10 cellular contexts compared by ENCODE assay signal in the genomic region with DNA sequence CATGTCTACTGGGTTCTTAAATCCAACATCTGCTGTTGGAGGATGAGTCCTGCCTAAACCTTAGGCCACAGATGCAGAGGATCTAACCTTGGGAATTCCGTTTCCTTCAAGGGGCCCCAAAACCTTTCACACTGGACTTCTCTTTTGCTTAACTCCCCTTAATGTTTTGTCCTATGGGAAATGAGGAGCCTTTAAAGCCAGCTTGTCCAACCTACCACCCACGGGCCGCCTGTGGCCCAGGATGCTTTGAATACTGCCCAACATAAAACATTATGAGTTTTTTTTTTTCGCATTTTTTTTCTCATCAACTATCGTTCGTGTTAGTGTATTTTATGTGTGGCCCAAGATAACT.
DNase-seq lines count a peak whose midpoint lies in the region; ATAC-seq and TF ChIP-seq lines count a peak whose summit lies in the region.
"Had no signal": no experiment of that assay in that cellular context is flagged by ENCODE, and none has a peak within 500 bp of the region (broad histone marks: within the 10 kb centered on the region; RNA-seq: fewer than 3 reads in every experiment).

No MANE protein-coding gene starts in this region.

- intact Hi-C loops in stomach (cut with DNase I; ENCODE audit: low total_unique reads), result no loop called here

- H3K4me3 Mint-ChIP-seq in activated CD4-positive, alpha-beta T cell treated with anti-CD3 and anti-CD28 coated beads, Interleukin-2, amount 10 ng/mL, durations not matched to agents 7 days and 5 days, result no peak overlapping the region

- H3K4me2 ChIP-seq in fibroblast of lung (ENCODE audit: extremely low read depth, insufficient read depth, low read length), result no peak overlapping the region

- no peak for TF ChIP-seq CTCF in fibroblast of lung (conservative IDR thresholded peaks at IDR 0.05 in 1 of 2, IDR thresholded peaks at IDR 0.05 in 1 of 2; ENCODE audit: low read depth in 1 of 2, low read length in 2 of 2)
- no peak for TF ChIP-seq CTCF in stomach (IDR thresholded peaks at IDR 0.05)

- no peaks in the 10 kb centered on the region for H3K9me3 Mint-ChIP-seq in activated CD4-positive, alpha-beta T cell treated with anti-CD3 and anti-CD28 coated beads, Interleukin-2, amount 10 ng/mL, durations not matched to agents 7 days and 5 days

- H3K27me3 ChIP-seq in SJSA1 (replicated peaks), result no peaks in the 10 kb centered on the region
- no peaks in the 10 kb centered on the region for H3K27me3 ChIP-seq in fibroblast of lung (ENCODE audit: control insufficient read depth, insufficient read depth, low read length)
- no peaks in the 10 kb centered on the region for H3K27me3 ChIP-seq in stomach
- H3K27me3 ChIP-seq: left lung had no signal

- no peak for ATAC-seq in HG02970 (IDR thresholded peaks at IDR 0.05; ENCODE audit: low FRiP score, unreplicated experiment)
- ATAC-seq in GM18520 (IDR thresholded peaks at IDR 0.05; ENCODE audit: unreplicated experiment), result no peak

- H3K9ac ChIP-seq in fibroblast of lung (ENCODE audit: insufficient read depth, low read length), result no peak overlapping the region

- POLR2A ChIA-PET in activated CD4-positive, alpha-beta T cell treated with anti-CD3 and anti-CD28 coated beads, Interleukin-2, amount 10 ng/mL, durations not matched to agents 7 days and 5 days (lab: Charles Lee), result no interaction called here

- CTCF ChIA-PET in activated CD4-positive, alpha-beta T cell treated with anti-CD3 and anti-CD28 coated beads, Interleukin-2, amount 10 ng/mL, durations not matched to agents 7 days and 5 days (lab: Charles Lee), result interaction anchor here (0.6 to 3.7 kb wide), 21 partner anchors 10 to 950 kb away, joined by 3 to 24 read pairs (median 4); no protein-coding TSS in a partner anchor

- H3K4me1 ChIP-seq in SJSA1 (replicated peaks) (peaks cover 37% of the 10 kb centered on the region), fibroblast of lung (ENCODE audit: control insufficient read depth, extremely low read depth, insufficient read depth, low read length) (peaks cover 4% of the 10 kb centered on the region), stomach (peaks cover 4 to 21% (median 12%) of the 10 kb centered on the region in 4 donors)

- H3K4me3 ChIP-seq in SJSA1, result no peak overlapping the region
- H3K4me3 ChIP-seq in fibroblast of lung (replicated peaks in 1 of 4; ENCODE audit: control extremely low read depth in 1 of 4, insufficient read depth in 1 of 4, low read depth in 3 of 4, low read length in 4 of 4), result no peak overlapping the region
- no peak overlapping the region for H3K4me3 ChIP-seq in stomach
- H3K4me3 ChIP-seq: left lung had no signal

- H3K36me3 Mint-ChIP-seq in activated CD4-positive, alpha-beta T cell treated with anti-CD3 and anti-CD28 coated beads, Interleukin-2, amount 10 ng/mL, durations not matched to agents 7 days and 5 days (ENCODE audit: low read depth), result no peaks in the 10 kb centered on the region

- H3K4me1 Mint-ChIP-seq in activated CD4-positive, alpha-beta T cell treated with anti-CD3 and anti-CD28 coated beads, Interleukin-2, amount 10 ng/mL, durations not matched to agents 7 days and 5 days, result peaks cover 16% of the 10 kb centered on the region

- no peak for DNase-seq in activated CD4-positive, alpha-beta T cell treated with anti-CD3 and anti-CD28 coated beads, Interleukin-2, amount 10 ng/mL, durations not matched to agents 7 days and 5 days
- DNase-seq in activated CD4-positive, alpha-beta T cell treated with anti-CD3 and anti-CD28 coated beads, Interleukin-2, amount 50 U/mL, for 4 hours, result no peak
- DNase-seq in SJSA1 (ENCODE audit: low read depth in 1 of 2, low spot score in 2 of 2) (no peak), fibroblast of lung (ENCODE audit: low read depth in 2 of 2) (no peak), stomach (no peak), medulla oblongata (ENCODE audit: extremely low spot score) (no peak)
- DNase-seq: GF-D8 had no signal

- no peaks in the 10 kb centered on the region for H3K79me2 ChIP-seq in fibroblast of lung (ENCODE audit: control insufficient read depth, insufficient read depth, low read length)

- H3K27ac Mint-ChIP-seq in activated CD4-positive, alpha-beta T cell treated with anti-CD3 and anti-CD28 coated beads, Interleukin-2, amount 10 ng/mL, durations not matched to agents 7 days and 5 days, result peak overlapping the region; percentile 20

- H3K36me3 ChIP-seq in SJSA1 (no peaks in the 10 kb centered on the region), fibroblast of lung (ENCODE audit: control insufficient read depth, insufficient read depth, low read length) (no peaks in the 10 kb centered on the region), stomach (no peaks in the 10 kb centered on the region)
- H3K36me3 ChIP-seq: left lung had no signal

- peaks cover 16% of the 10 kb centered on the region for H3K27me3 Mint-ChIP-seq in activated CD4-positive, alpha-beta T cell treated with anti-CD3 and anti-CD28 coated beads, Interleukin-2, amount 10 ng/mL, durations not matched to agents 7 days and 5 days

- TF ChIP-seq POLR2A in stomach (IDR thresholded peaks at IDR 0.05), result no peak

- H3K9me3 ChIP-seq in SJSA1 (replicated peaks) (no peaks in the 10 kb centered on the region), fibroblast of lung (ENCODE audit: control insufficient read depth, insufficient read depth, low read depth, low read length) (no peaks in the 10 kb centered on the region), stomach (no peaks in the 10 kb centered on the region)
- H3K9me3 ChIP-seq: left lung had no signal

- TF ChIP-seq EP300 in stomach (IDR thresholded peaks at IDR 0.05), result no peak

- WGBS in stomach, 5 donors, result 78 to 84% (median 81%) methylated on average over 6 of the region's 6 CpGs

- no peaks in the 10 kb centered on the region for H4K20me1 ChIP-seq in fibroblast of lung (ENCODE audit: control insufficient read depth, extremely low read depth, insufficient read depth, low read length)

- peak overlapping the region; percentile 66 for H3K27ac ChIP-seq in SJSA1
- peak overlapping the region; percentile 76 for H3K27ac ChIP-seq in fibroblast of lung (ENCODE audit: insufficient read depth, low read length)
- H3K27ac ChIP-seq in stomach, result peak overlapping the region in 4 of 5 donors; percentile 59 to 78 (median 68)

- H2AFZ ChIP-seq in fibroblast of lung (ENCODE audit: low read length), result no peak overlapping the region
